Comparison of ENCODE assay signal across 8 cellular contexts in genomic region chr12:51590347-51591019, GRCh38.
A peak's percentile ranks its signal among the peaks of the same experiment; 100 is the strongest.
DNase-seq lines count a peak whose midpoint lies in the region; ATAC-seq and FAIRE-seq lines count a peak whose summit lies in the region.

No MANE protein-coding gene starts in this region.

- peak overlapping the region; percentile 64 for H3K9ac ChIP-seq in ES-I3 (ENCODE audit: low read depth, low read length)

- H3K36me3 ChIP-seq in ES-I3 (ENCODE audit: insufficient read depth, low read length) = no peaks in the 10 kb centered on the region

- DNase-seq in NCI-H187 treated with DMSO at 0.1 percent for 48 hours (lab: John Stamatoyannopoulos, UW) (peak; percentile 41), UCSD-AML1 (lab: John Stamatoyannopoulos, UW; ENCODE audit: unreplicated experiment) (peak; percentile 67), T47D (ENCODE audit: low read depth in 1 of 2, low spot score in 1 of 2) (peak; percentile 72 to 73), islet precursor cell (peak; percentile 95), RCC 7860 (ENCODE audit: low spot score) (no peak)
- peak; percentile 50 to 73 for DNase-seq in stimulated activated CD4-positive, alpha-beta T cell treated with anti-CD3 and anti-CD28 coated beads, Interleukin-15, amount 100 ng/mL, for 1 hour (ENCODE audit: low read depth in 1 of 2, low spot score in 1 of 2)

- FAIRE-seq in RCC 7860 (lab: Jason Lieb, UNC) = no peak

- ATAC-seq in HG02623 (IDR thresholded peaks at IDR 0.05; ENCODE audit: unreplicated experiment) = peak; percentile 67

- 0 out of 2 replicates have a peak, but pooled peaks cover 9% of the 10 kb centered on the region for H3K4me1 ChIP-seq in ES-I3 (ENCODE audit: insufficient read depth, low read length)

- no peaks in the 10 kb centered on the region for H3K9me3 ChIP-seq in ES-I3 (ENCODE audit: control insufficient read depth, insufficient read depth, low read length)

- in situ Hi-C loops in T47D (cut with HindIII; ENCODE audit: low pct_unique_long_range_greater_than_20kb, low sequenced_read_pairs) = no loop called here
